8 cellular contexts compared by ENCODE assay signal in the genomic region with DNA sequence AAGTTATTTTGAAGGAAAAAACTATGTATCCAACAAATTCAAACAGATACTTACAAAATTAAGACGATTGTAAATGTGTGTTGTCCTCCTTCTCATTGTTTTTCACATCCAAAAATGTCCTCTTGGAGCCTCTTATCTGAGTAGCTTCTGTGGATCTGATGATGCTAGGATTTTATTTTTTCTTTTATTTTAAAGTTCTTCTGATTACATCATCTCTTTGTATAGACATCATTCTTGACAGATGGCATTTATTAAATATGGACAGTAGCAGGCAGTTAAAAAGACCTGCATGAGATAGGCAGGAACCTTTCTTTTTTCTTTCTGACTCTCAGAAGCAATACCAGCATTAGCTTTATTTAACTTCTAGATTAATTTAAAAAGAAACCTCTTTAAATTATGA. TPM values are rescaled to one million over a fixed set of nuclear protein-coding genes. Genes with fewer than 3 reads are reported as not detected.
A peak's percentile ranks its signal among the peaks of the same experiment; 100 is the strongest.
DNase-seq lines count a peak whose midpoint lies in the region; ATAC-seq and TF ChIP-seq lines count a peak whose summit lies in the region.

Gene RPA3, minus strand, starts transcription at position 147 of the 400 bp plus-strand sequence. CDS start 78,189 bp downstream, outside the sequence.

- TF ChIP-seq POLR2A in heart left ventricle (IDR thresholded peaks at IDR 0.05): no peak

- H3K27ac Mint-ChIP-seq in WTC11: no peak within 1 kb of the TSS
- H3K27ac Mint-ChIP-seq in stimulated activated effector memory CD8-positive, alpha-beta T cell treated with anti-CD3 and anti-CD28 coated beads, Interleukin-12 subunit alpha, Interleukin-12 subunit beta, amount 100 ng/mL, for 72 hours: peak within 1 kb of the TSS; percentile 59

- H3K27me3 Mint-ChIP-seq in WTC11 (ENCODE audit: low read depth): no peaks in the 10 kb centered on the region

- peaks cover 0 to 19% (median 11%) of the 10 kb centered on the region in 12 donors for H3K4me1 ChIP-seq in heart left ventricle

- POLR2A ChIA-PET in WTC11 (lab: Charles Lee): no interaction called here

- WGBS in heart left ventricle, 4 donors: 80 to 86% (median 81%) methylated on average over 1 of the region's 1 CpG

- peaks cover 4% of the 10 kb centered on the region; the same call in 1 of the 2 replicates for H3K9me3 Mint-ChIP-seq in WTC11
- no peaks in the 10 kb centered on the region for H3K9me3 Mint-ChIP-seq in stimulated activated effector memory CD8-positive, alpha-beta T cell treated with anti-CD3 and anti-CD28 coated beads, Interleukin-12 subunit alpha, Interleukin-12 subunit beta, amount 100 ng/mL, for 72 hours

- no peaks in the 10 kb centered on the region for H3K36me3 ChIP-seq in heart left ventricle

- peaks cover 3% of the 10 kb centered on the region; the same call in 1 of the 2 replicates for H3K4me1 Mint-ChIP-seq in WTC11
- H3K4me1 Mint-ChIP-seq in stimulated activated effector memory CD8-positive, alpha-beta T cell treated with anti-CD3 and anti-CD28 coated beads, Interleukin-12 subunit alpha, Interleukin-12 subunit beta, amount 100 ng/mL, for 72 hours: peaks cover 13% of the 10 kb centered on the region

- CTCF ChIA-PET in WTC11 (lab: Charles Lee): interaction anchor here (0.7 kb wide), 1 partner anchor 37 kb away, joined by 3 read pairs; no protein-coding TSS in a partner anchor

- ATAC-seq in WTC11: no peak
- no peak for ATAC-seq in heart left ventricle
- no peak for ATAC-seq in stimulated activated effector memory CD8-positive, alpha-beta T cell treated with anti-CD3 and anti-CD28 coated beads, Interleukin-12 subunit alpha, Interleukin-12 subunit beta, amount 100 ng/mL, for 72 hours
- ATAC-seq in HG02623 (IDR thresholded peaks at IDR 0.05; ENCODE audit: unreplicated experiment): no peak
- ATAC-seq in HG03342 (IDR thresholded peaks at IDR 0.05; ENCODE audit: unreplicated experiment): no peak

- no peaks in the 10 kb centered on the region for H3K27me3 ChIP-seq in heart left ventricle

- no peak within 1 kb of the TSS for H3K4me3 ChIP-seq in heart left ventricle

- no peak within 1 kb of the TSS for H3K27ac ChIP-seq in heart left ventricle

- no peaks in the 10 kb centered on the region for H3K9me3 ChIP-seq in heart left ventricle

- peaks cover 4% of the 10 kb centered on the region; the same call in 1 of the 2 replicates for H3K36me3 Mint-ChIP-seq in WTC11
- no peaks in the 10 kb centered on the region for H3K36me3 Mint-ChIP-seq in stimulated activated effector memory CD8-positive, alpha-beta T cell treated with anti-CD3 and anti-CD28 coated beads, Interleukin-12 subunit alpha, Interleukin-12 subunit beta, amount 100 ng/mL, for 72 hours

- intact Hi-C loops in heart left ventricle (cut with DNase I): no loop called here

- TF ChIP-seq CTCF in WTC11 (IDR thresholded peaks at IDR 0.05) (no peak), heart left ventricle (IDR thresholded peaks at IDR 0.05) (no peak)

- H3K4me3 Mint-ChIP-seq in WTC11: no peak within 1 kb of the TSS
- peak within 1 kb of the TSS; percentile 11 for H3K4me3 Mint-ChIP-seq in stimulated activated effector memory CD8-positive, alpha-beta T cell treated with anti-CD3 and anti-CD28 coated beads, Interleukin-12 subunit alpha, Interleukin-12 subunit beta, amount 100 ng/mL, for 72 hours

- DNase-seq in NCI-H2107 treated with DMSO at 0.1 percent for 48 hours (lab: John Stamatoyannopoulos, UW; ENCODE audit: unreplicated experiment) (peak; percentile 74), NCI-H2107 (lab: John Stamatoyannopoulos, UW) (no peak), WTC11 (ENCODE audit: low spot score) (no peak), heart left ventricle (no peak), NCI-H187 treated with DMSO at 0.1 percent for 48 hours (lab: John Stamatoyannopoulos, UW) (no peak)
- no peak for DNase-seq in stimulated activated effector memory CD8-positive, alpha-beta T cell treated with anti-CD3 and anti-CD28 coated beads, Interleukin-12 subunit alpha, Interleukin-12 subunit beta, amount 100 ng/mL, for 72 hours (ENCODE audit: low spot score in 2 of 2)

TF ChIP-seq in WTC11, 78 proteins besides CTCF, POLR2A, EP300 and RAD21 (continues in another document):
- TF ChIP-seq ZNF138 (CRISPR knock-in tag; conservative IDR thresholded peaks at IDR 0.05): no peak
- no peak for TF ChIP-seq ARID4B (CRISPR knock-in tag; IDR thresholded peaks at IDR 0.05; ENCODE audit: borderline replicate concordance)
- TF ChIP-seq, protein P1, sequence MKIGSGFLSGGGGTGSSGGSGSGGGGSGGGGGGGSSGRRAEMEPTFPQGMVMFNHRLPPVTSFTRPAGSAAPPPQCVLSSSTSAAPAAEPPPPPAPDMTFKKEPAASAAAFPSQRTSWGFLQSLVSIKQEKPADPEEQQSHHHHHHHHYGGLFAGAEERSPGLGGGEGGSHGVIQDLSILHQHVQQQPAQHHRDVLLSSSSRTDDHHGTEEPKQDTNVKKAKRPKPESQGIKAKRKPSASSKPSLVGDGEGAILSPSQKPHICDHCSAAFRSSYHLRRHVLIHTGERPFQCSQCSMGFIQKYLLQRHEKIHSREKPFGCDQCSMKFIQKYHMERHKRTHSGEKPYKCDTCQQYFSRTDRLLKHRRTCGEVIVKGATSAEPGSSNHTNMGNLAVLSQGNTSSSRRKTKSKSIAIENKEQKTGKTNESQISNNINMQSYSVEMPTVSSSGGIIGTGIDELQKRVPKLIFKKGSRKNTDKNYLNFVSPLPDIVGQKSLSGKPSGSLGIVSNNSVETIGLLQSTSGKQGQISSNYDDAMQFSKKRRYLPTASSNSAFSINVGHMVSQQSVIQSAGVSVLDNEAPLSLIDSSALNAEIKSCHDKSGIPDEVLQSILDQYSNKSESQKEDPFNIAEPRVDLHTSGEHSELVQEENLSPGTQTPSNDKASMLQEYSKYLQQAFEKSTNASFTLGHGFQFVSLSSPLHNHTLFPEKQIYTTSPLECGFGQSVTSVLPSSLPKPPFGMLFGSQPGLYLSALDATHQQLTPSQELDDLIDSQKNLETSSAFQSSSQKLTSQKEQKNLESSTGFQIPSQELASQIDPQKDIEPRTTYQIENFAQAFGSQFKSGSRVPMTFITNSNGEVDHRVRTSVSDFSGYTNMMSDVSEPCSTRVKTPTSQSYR (CRISPR knock-in tag; IDR thresholded peaks at IDR 0.05): no peak
- no peak for TF ChIP-seq NR2C2 (CRISPR knock-in tag; IDR thresholded peaks at IDR 0.05)
- TF ChIP-seq FOXK1 (CRISPR knock-in tag; IDR thresholded peaks at IDR 0.05): no peak
- no peak for TF ChIP-seq FOXJ3 (CRISPR knock-in tag; IDR thresholded peaks at IDR 0.05; ENCODE audit: borderline replicate concordance)
- no peak for TF ChIP-seq GTF2I (CRISPR knock-in tag; conservative IDR thresholded peaks at IDR 0.05)
- no peak for TF ChIP-seq NFATC4 (CRISPR knock-in tag; IDR thresholded peaks at IDR 0.05)
- TF ChIP-seq, protein P2, sequence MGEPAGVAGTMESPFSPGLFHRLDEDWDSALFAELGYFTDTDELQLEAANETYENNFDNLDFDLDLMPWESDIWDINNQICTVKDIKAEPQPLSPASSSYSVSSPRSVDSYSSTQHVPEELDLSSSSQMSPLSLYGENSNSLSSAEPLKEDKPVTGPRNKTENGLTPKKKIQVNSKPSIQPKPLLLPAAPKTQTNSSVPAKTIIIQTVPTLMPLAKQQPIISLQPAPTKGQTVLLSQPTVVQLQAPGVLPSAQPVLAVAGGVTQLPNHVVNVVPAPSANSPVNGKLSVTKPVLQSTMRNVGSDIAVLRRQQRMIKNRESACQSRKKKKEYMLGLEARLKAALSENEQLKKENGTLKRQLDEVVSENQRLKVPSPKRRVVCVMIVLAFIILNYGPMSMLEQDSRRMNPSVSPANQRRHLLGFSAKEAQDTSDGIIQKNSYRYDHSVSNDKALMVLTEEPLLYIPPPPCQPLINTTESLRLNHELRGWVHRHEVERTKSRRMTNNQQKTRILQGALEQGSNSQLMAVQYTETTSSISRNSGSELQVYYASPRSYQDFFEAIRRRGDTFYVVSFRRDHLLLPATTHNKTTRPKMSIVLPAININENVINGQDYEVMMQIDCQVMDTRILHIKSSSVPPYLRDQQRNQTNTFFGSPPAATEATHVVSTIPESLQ (CRISPR knock-in tag; IDR thresholded peaks at IDR 0.05): no peak
- TF ChIP-seq ZNF232 (CRISPR knock-in tag; IDR thresholded peaks at IDR 0.05): no peak
- TF ChIP-seq ATF1 (CRISPR knock-in tag; IDR thresholded peaks at IDR 0.05): no peak

RNA-seq across cellular contexts. Expression of gene RPA3, which starts in this region (rescaled TPM):
- total RNA-seq in WTC11 (2021) (97.8 to 119 TPM (median 110 TPM) in 3 replicates), heart left ventricle (10 to 100 TPM; 19.4 to 30.9 (median 27.0) TPM)
- 10 to 100 TPM; 21.1 to 21.4 TPM for polyA plus RNA-seq in heart left ventricle
